Comparison of ENCODE assay signal across 8 cellular contexts in genomic region chr12:124548854-124549378, GRCh38. TPM values are rescaled to one million over a fixed set of nuclear protein-coding genes. Genes with fewer than 3 reads are reported as not detected.
DNase-seq lines count a peak whose midpoint lies in the region; ATAC-seq, FAIRE-seq and TF ChIP-seq lines count a peak whose summit lies in the region.

No MANE protein-coding gene starts in this region.

- H3K4me1 ChIP-seq in SJCRH30, result peaks cover 58% of the 10 kb centered on the region

- peak overlapping the region; percentile 43 for H3K27ac ChIP-seq in SJCRH30

- DNase-seq in CD1c-positive myeloid dendritic cell (ENCODE audit: extremely low spot score), result peak; percentile 96
- DNase-seq in SJCRH30, result peak; percentile 68 to 70
- peak; percentile 59 for DNase-seq in fibroblast of peridontal ligament (ENCODE audit: extremely low read depth)
- peak; percentile 82 for DNase-seq in renal cortical epithelial cell (ENCODE audit: low read depth)
- no peak for DNase-seq in GM12892 (ENCODE audit: insufficient read length)
- no peak for DNase-seq in COLO668 (lab: John Stamatoyannopoulos, UW; ENCODE audit: unreplicated experiment)

- no peak overlapping the region for H3K4me3 ChIP-seq in SJCRH30

- ATAC-seq in HG02759 (IDR thresholded peaks at IDR 0.05; ENCODE audit: unreplicated experiment) (no peak), HG02642 (IDR thresholded peaks at IDR 0.05; ENCODE audit: poor library complexity, unreplicated experiment) (no peak)

- H3K36me3 ChIP-seq in SJCRH30, result peaks cover 4% of the 10 kb centered on the region; the same call in 1 of the 2 replicates

- FAIRE-seq in GM12892 (lab: Jason Lieb, UNC), result no peak

- TF ChIP-seq POLR2A in GM12892 (IDR thresholded peaks at IDR 0.05; ENCODE audit: low read depth, low read length), result no peak

- H3K9me3 ChIP-seq in SJCRH30 (replicated peaks), result no peaks in the 10 kb centered on the region

- H3K27me3 ChIP-seq in SJCRH30, result no peaks in the 10 kb centered on the region

RNA-seq across cellular contexts. Expression of gene NCOR2, which starts 18.5 kb away (rescaled TPM):
- 48.5 and 52.2 TPM in 2 replicates for total RNA-seq in SJCRH30 (2014; rRNA removed; shearing (Covaris generic))
- total RNA-seq in renal cortical epithelial cell, result 29.3 and 174 TPM in 2 replicates
- 27.0 TPM for polyA plus RNA-seq in GM12892 (2012; ENCODE audit: missing spikeins)

Comparison
In these comparisons a context has a peak if more than half of its experiments do, and no peak if none do; other contexts are left out.
1. DNase-seq: peak in CD1c-positive myeloid dendritic cell (single experiment), SJCRH30 (2 of 2), fibroblast of peridontal ligament (single experiment) and renal cortical epithelial cell (single experiment); none in GM12892 (single experiment) and COLO668 (single experiment).